In genomic region chr6:28810655-28811053, GRCh38 we compare ENCODE assay signal across 10 cellular contexts.
DNase-seq lines count a peak whose midpoint lies in the region; ATAC-seq and TF ChIP-seq lines count a peak whose summit lies in the region.
"Had no signal": no experiment of that assay in that cellular context is flagged by ENCODE, and none has a peak within 500 bp of the region (broad histone marks: within the 10 kb centered on the region; RNA-seq: fewer than 3 reads in every experiment).

No MANE protein-coding gene starts in this region.

- WGBS in GM23248 (ENCODE audit: low coverage in 1 of 2, low lambda C conversion rate in 2 of 2, missing lambda C conversion rate in 2 of 2), 2 experiments = 4 to 5% methylated on average over 14 of the region's 14 CpGs
- 5 to 13% methylated on average over 14 of the region's 14 CpGs for WGBS in sigmoid colon, 2 donors

- intact Hi-C loops in sigmoid colon (cut with DNase I) = no loop called here

- in situ Hi-C loops in GM23248 (cut with MboI) = no loop called here

- H3K9me3 ChIP-seq in GM23248 (ENCODE audit: low read depth) = no peaks in the 10 kb centered on the region
- H3K9me3 ChIP-seq in sigmoid colon = peaks cover 0 to 2% (median 0%) of the 10 kb centered on the region in 4 donors

- no peak for TF ChIP-seq CTCF in sigmoid colon (IDR thresholded peaks at IDR 0.05)

- H3K36me3 ChIP-seq in ACC112 (ENCODE audit: insufficient read depth, low read length) (no peaks in the 10 kb centered on the region), GM23248 (ENCODE audit: low read depth) (no peaks in the 10 kb centered on the region), sigmoid colon (no peaks in the 10 kb centered on the region)

- H3K9ac ChIP-seq in GM23248 = no peak overlapping the region

- H3K27ac ChIP-seq in ACC112 (ENCODE audit: low read depth, low read length) (no peak overlapping the region), GM23248 (no peak overlapping the region), sigmoid colon (no peak overlapping the region)
- H3K27ac ChIP-seq: skin epidermis had no signal

- peaks cover 87% of the 10 kb centered on the region for H3K27me3 ChIP-seq in ACC112 (ENCODE audit: insufficient read depth, low read length)
- H3K27me3 ChIP-seq in GM23248 (replicated peaks; ENCODE audit: insufficient read depth) = peaks cover 66% of the 10 kb centered on the region
- peaks cover 45 to 100% (median 77%) of the 10 kb centered on the region in 3 donors for H3K27me3 ChIP-seq in sigmoid colon

- no peak overlapping the region for H2AFZ ChIP-seq in ACC112 (ENCODE audit: low read length, unreplicated experiment)
- H2AFZ ChIP-seq in GM23248 = peak overlapping the region; percentile 75

- H3K79me2 ChIP-seq in ACC112 (ENCODE audit: control insufficient read depth, insufficient read depth, low read length, unreplicated experiment) (no peaks in the 10 kb centered on the region), GM23248 (ENCODE audit: insufficient read depth) (no peaks in the 10 kb centered on the region)

- no peak for TF ChIP-seq EP300 in sigmoid colon (IDR thresholded peaks at IDR 0.05)

- no peaks in the 10 kb centered on the region for H4K20me1 ChIP-seq in GM23248 (ENCODE audit: insufficient read depth)

- peak overlapping the region; percentile 76 for H3K4me2 ChIP-seq in GM23248 (ENCODE audit: unreplicated experiment)

- H3F3A ChIP-seq in GM23248 (ENCODE audit: insufficient read depth) = no peaks in the 10 kb centered on the region

- H3K4me1 ChIP-seq in ACC112 (ENCODE audit: control insufficient read depth, insufficient read depth, low read length, unreplicated experiment) (peaks cover 5% of the 10 kb centered on the region), GM23248 (ENCODE audit: insufficient read depth) (peaks cover 17% of the 10 kb centered on the region; the same call in 1 of the 2 replicates), sigmoid colon (peaks cover 0 to 10% (median 5%) of the 10 kb centered on the region in 4 donors)

- H3K9me2 ChIP-seq in GM23248 (ENCODE audit: insufficient read depth) = no peaks in the 10 kb centered on the region

- ATAC-seq in SK-N-SH treated with all-trans-retinoic acid at 6 μM for 48 hours (peak; percentile 11), HG03442 (IDR thresholded peaks at IDR 0.05; ENCODE audit: unreplicated experiment) (no peak)

- H3K4me3 ChIP-seq in ACC112 (ENCODE audit: low read depth, low read length) = peak overlapping the region; percentile 69
- peak overlapping the region; percentile 61 for H3K4me3 ChIP-seq in GM23248
- peak overlapping the region; percentile 46 for H3K4me3 ChIP-seq in iPS-11a (ENCODE audit: low read depth, low read length)
- no peak overlapping the region for H3K4me3 ChIP-seq in sigmoid colon
- H3K4me3 ChIP-seq: skin epidermis had no signal

- TF ChIP-seq POLR2A in sigmoid colon (IDR thresholded peaks at IDR 0.05) = no peak

- DNase-seq in GM23248 (no peak), MV-4-11 (lab: John Stamatoyannopoulos, UW) (no peak), sigmoid colon (no peak), NOMO-1 treated with DMSO at 0.1 percent for 48 hours (lab: John Stamatoyannopoulos, UW; ENCODE audit: unreplicated experiment) (no peak)
- DNase-seq: NCI-H446 had no signal

TF ChIP-seq in SK-N-SH treated with all-trans-retinoic acid at 6 μM for 48 hours, 23 proteins besides CTCF, POLR2A, EP300 and RAD21:
- TF ChIP-seq ZNF565 (CRISPR knock-in tag; conservative IDR thresholded peaks at IDR 0.05; ENCODE audit: low read depth) (no peak), OSR1 (CRISPR knock-in tag; IDR thresholded peaks at IDR 0.05) (no peak), CSRNP3 (CRISPR knock-in tag; IDR thresholded peaks at IDR 0.05) (no peak), ESRRG (CRISPR knock-in tag; IDR thresholded peaks at IDR 0.05) (no peak), ZNF8 (CRISPR knock-in tag; IDR thresholded peaks at IDR 0.05) (no peak), RARB (CRISPR knock-in tag; IDR thresholded peaks at IDR 0.05) (no peak), TCF4 (CRISPR knock-in tag; IDR thresholded peaks at IDR 0.05; ENCODE audit: borderline replicate concordance) (no peak), PPARA (CRISPR knock-in tag; IDR thresholded peaks at IDR 0.05; ENCODE audit: borderline replicate concordance) (no peak), ARNTL (CRISPR knock-in tag; IDR thresholded peaks at IDR 0.05; ENCODE audit: borderline replicate concordance, low read depth) (no peak), ZFP30 (CRISPR knock-in tag; IDR thresholded peaks at IDR 0.05) (no peak), ISL1 (CRISPR knock-in tag; IDR thresholded peaks at IDR 0.05) (no peak), BACH2 (CRISPR knock-in tag; IDR thresholded peaks at IDR 0.05; ENCODE audit: borderline replicate concordance) (no peak), SNAI2 (CRISPR knock-in tag; IDR thresholded peaks at IDR 0.05) (no peak), GLIS3 (CRISPR knock-in tag; IDR thresholded peaks at IDR 0.05) (no peak), TOX (CRISPR knock-in tag; IDR thresholded peaks at IDR 0.05; ENCODE audit: borderline replicate concordance) (no peak), ZC3H10 (CRISPR knock-in tag; IDR thresholded peaks at IDR 0.05) (no peak), POU6F1 (CRISPR knock-in tag; IDR thresholded peaks at IDR 0.05; ENCODE audit: borderline replicate concordance, low read depth) (no peak), CSDC2 (CRISPR knock-in tag; IDR thresholded peaks at IDR 0.05) (no peak), ZFP3 (CRISPR knock-in tag; IDR thresholded peaks at IDR 0.05) (no peak), TSHZ2 (CRISPR knock-in tag; IDR thresholded peaks at IDR 0.05) (no peak)

Comparison
In these comparisons a context has a peak if more than half of its experiments do, and no peak if none do; other contexts are left out.
1. H3K4me3 ChIP-seq: peak in ACC112 (single experiment), GM23248 (single experiment) and iPS-11a (single experiment); none in sigmoid colon (0 of 4).